In the genomic region with DNA sequence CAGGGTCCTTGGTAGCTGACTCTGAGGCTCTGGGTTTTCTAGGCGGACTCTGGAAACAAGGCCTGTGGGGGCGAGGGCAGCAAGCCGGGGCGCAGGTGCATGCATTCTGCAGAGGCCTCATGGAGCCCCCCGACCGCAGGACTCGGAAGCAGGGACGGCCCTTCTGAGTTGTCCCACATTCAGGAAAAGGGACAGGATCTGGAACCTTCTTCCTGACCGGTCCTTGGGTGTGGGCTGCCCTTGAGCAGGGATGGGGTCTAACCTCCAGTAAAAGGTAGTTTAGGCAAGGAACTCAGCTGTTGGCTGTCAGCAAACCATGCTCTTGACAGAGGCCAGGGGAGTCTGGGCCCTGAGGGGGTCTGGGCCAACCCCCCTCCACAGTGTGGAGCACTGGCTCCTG, we compare ENCODE assay signal across 27 cellular contexts. TPM values are rescaled to one million over a fixed set of nuclear protein-coding genes. Genes with fewer than 3 reads are reported as not detected.
DNase-seq lines count a peak whose midpoint lies in the region; ATAC-seq and TF ChIP-seq lines count a peak whose summit lies in the region.
"Had no signal": no experiment of that assay in that cellular context is flagged by ENCODE, and none has a peak within 500 bp of the region (broad histone marks: within the 10 kb centered on the region; RNA-seq: fewer than 3 reads in every experiment).

No MANE protein-coding gene starts in this region.

- H3K27me3 ChIP-seq in RWPE2 (ENCODE audit: insufficient read depth, poor library complexity, severe bottlenecking) (no peaks in the 10 kb centered on the region), suprapubic skin (no peaks in the 10 kb centered on the region)
- H3K27me3 ChIP-seq: body of pancreas, uterus had no signal

- DNase-seq in cardiac septum (ENCODE audit: low spot score) (peak; percentile 35), Right ventricle myocardium inferior (ENCODE audit: missing footprints) (no peak), RWPE2 (ENCODE audit: low spot score) (peak; percentile 24), mucosa of descending colon (peak in 2 of 3 donors; percentile 8 to 16), suprapubic skin (ENCODE audit: low spot score in 2 of 2) (peak; percentile 46 to 63), AG20443 (ENCODE audit: low spot score) (no peak), HUDEP-2 (lab: John Stamatoyannopoulos, UW; ENCODE audit: unreplicated experiment in 76 of 76) (no peak)
- DNase-seq in activated CD4-positive, alpha-beta T cell treated with anti-CD3 and anti-CD28 coated beads for 48 hours = no peak
- DNase-seq: activated CD8-positive, alpha-beta T cell treated with anti-CD3 and anti-CD28 coated beads, Interleukin-2, amount 10 ng/mL, durations not matched to agents 7 days and 5 days; activated gamma-delta T cell treated with Interleukin-2 at 50 U/mL for 16 hours; activated T-cell treated with anti-CD3 and anti-CD28 coated beads for 4 hours; DMS 273 treated with DMSO at 0.1 percent for 48 hours; EL; esophagus squamous epithelium; foreskin melanocyte; GM23248; mesendoderm; NCI-H146; NCI-H345 had no signal

- H3K27ac ChIP-seq in RWPE2 (ENCODE audit: poor library complexity, severe bottlenecking) = no peak overlapping the region
- H3K27ac ChIP-seq in suprapubic skin = no peak overlapping the region
- H3K27ac ChIP-seq: body of pancreas, dorsolateral prefrontal cortex, esophagus squamous epithelium, GM23248, neutrophil, psoas muscle, uterus had no signal

- no peak for ATAC-seq in Right ventricle myocardium inferior
- no peak for ATAC-seq in RWPE2 (ENCODE audit: low read depth)
- ATAC-seq in mucosa of descending colon = no peak
- ATAC-seq: activated CD4-positive, alpha-beta T cell treated with anti-CD3 and anti-CD28 coated beads for 36 hours; activated CD8-positive, alpha-beta T cell treated with anti-CD3 and anti-CD28 coated beads, Interleukin-2, amount 10 ng/mL, durations not matched to agents 7 days and 5 days; body of pancreas; left colon; psoas muscle; stimulated activated memory B cell treated with anti-CD40 and anti-IgM and Interleukin-4, amounts not matched to agents 10 μg/mL and 1 μg/mL and 100 μg/mL, for 72 hours had no signal

- H3K9me3 ChIP-seq in RWPE2 (ENCODE audit: severe bottlenecking) (no peaks in the 10 kb centered on the region), mucosa of descending colon (no peaks in the 10 kb centered on the region), suprapubic skin (no peaks in the 10 kb centered on the region)
- H3K9me3 ChIP-seq: body of pancreas, esophagus squamous epithelium, neutrophil, psoas muscle, uterus had no signal

- no peak for TF ChIP-seq CTCF in RWPE2 (IDR thresholded peaks at IDR 0.05; ENCODE audit: poor library complexity, severe bottlenecking)
- no peak for TF ChIP-seq CTCF in mucosa of descending colon (IDR thresholded peaks at IDR 0.05)
- no peak for TF ChIP-seq CTCF in suprapubic skin (IDR thresholded peaks at IDR 0.05)

- TF ChIP-seq POLR2A in suprapubic skin (IDR thresholded peaks at IDR 0.05) = no peak

- WGBS in suprapubic skin = no CpG with 5 or more reads among the region's 9 CpGs

- intact Hi-C loops in cardiac septum (cut with DNase I) (no loop called here), Right ventricle myocardium inferior (cut with DNase I) (no loop called here), mucosa of descending colon (cut with DNase I, micrococcal nuclease) (no loop called here)

- H3K36me3 ChIP-seq in RWPE2 (ENCODE audit: low read depth) (no peaks in the 10 kb centered on the region), mucosa of descending colon (ENCODE audit: low read depth) (no peaks in the 10 kb centered on the region), suprapubic skin (no peaks in the 10 kb centered on the region)
- H3K36me3 ChIP-seq: esophagus squamous epithelium, neutrophil, uterus had no signal

- no peak for TF ChIP-seq EP300 in suprapubic skin (IDR thresholded peaks at IDR 0.05)

- H3K4me1 ChIP-seq in RWPE2 (ENCODE audit: insufficient read depth, poor library complexity, severe bottlenecking) (no peaks in the 10 kb centered on the region), mucosa of descending colon (ENCODE audit: low read depth) (no peaks in the 10 kb centered on the region), suprapubic skin (no peaks in the 10 kb centered on the region)
- H3K4me1 ChIP-seq: body of pancreas, esophagus squamous epithelium, psoas muscle, uterus had no signal

- H3K4me3 ChIP-seq in RWPE2 (ENCODE audit: severe bottlenecking) = no peak overlapping the region
- no peak overlapping the region for H3K4me3 ChIP-seq in mucosa of descending colon
- H3K4me3 ChIP-seq in suprapubic skin = no peak overlapping the region
- H3K4me3 ChIP-seq: body of pancreas, dorsolateral prefrontal cortex, esophagus squamous epithelium, GM23248, psoas muscle, uterus had no signal

RNA-seq across cellular contexts. Expression of a gene that starts 7.4 kb away (rescaled TPM):
- total RNA-seq in cardiac septum (21.6 TPM), Right ventricle myocardium inferior (18.7 TPM), mucosa of descending colon (10 to 100 TPM in 2 of 3 donors, 1 to 10 TPM in 1; 8.6 to 62.3 (median 22.2) TPM), suprapubic skin (10 to 100 TPM in 3 of 4 donors, 1 to 10 TPM in 1; 8.6 to 16.5 (median 15.4) TPM)

Comparison
In these comparisons a context has a peak if more than half of its experiments do, and no peak if none do; other contexts are left out.
1. DNase-seq: peak in cardiac septum (single experiment), RWPE2 (single experiment), mucosa of descending colon (2 of 3) and suprapubic skin (2 of 2); none in Right ventricle myocardium inferior (single experiment), activated CD4-positive, alpha-beta T cell treated with anti-CD3 and anti-CD28 coated beads for 48 hours (single experiment), AG20443 (single experiment) and HUDEP-2 (0 of 76).